Comparison of ENCODE assay signal across 12 cellular contexts in genomic region chr5:172830876-172831662, GRCh38. TPM values are rescaled to one million over a fixed set of nuclear protein-coding genes. Genes with fewer than 3 reads are reported as not detected.
A peak's percentile ranks its signal among the peaks of the same experiment; 100 is the strongest.
DNase-seq lines count a peak whose midpoint lies in the region; ATAC-seq and TF ChIP-seq lines count a peak whose summit lies in the region.
"Had no signal": no experiment of that assay in that cellular context is flagged by ENCODE, and none has a peak within 500 bp of the region (broad histone marks: within the 10 kb centered on the region; RNA-seq: fewer than 3 reads in every experiment).

No MANE protein-coding gene starts in this region.

- H3K9ac ChIP-seq in BLaER1, result peak overlapping the region; percentile 59; the same call in 1 of the 2 replicates

- DNase-seq in M059J (ENCODE audit: low read depth) (peak; percentile 53), astrocyte of the cerebellum (ENCODE audit: low read depth) (peak; percentile 89), lung microvascular endothelial cell (ENCODE audit: low read depth in 2 of 2) (peak; percentile 92 to 94), NCI-H1105 (lab: John Stamatoyannopoulos, UW) (no peak)
- DNase-seq in stimulated activated CD4-positive, alpha-beta T cell treated with anti-CD3 and anti-CD28 coated beads, Interleukin-2, amount 100 ng/mL, for 48 hours, result no peak
- DNase-seq: activated B cell treated with CpG ODN at 0.5 μM for 24 hours; activated effector memory CD4-positive, alpha-beta T cell treated with Interleukin-2 at 50 U/mL for 16 hours; DMS79 treated with DMSO at 0.1 percent for 48 hours; NCI-H1092 treated with DMSO at 0.1 percent for 48 hours had no signal

- peaks cover 66% of the 10 kb centered on the region for H3K4me1 ChIP-seq in BLaER1

- H3K9me3 ChIP-seq in BLaER1, result peaks cover 15% of the 10 kb centered on the region

- H4K20me1 ChIP-seq in BLaER1, result no peaks in the 10 kb centered on the region

- H3K27me3 ChIP-seq in BLaER1, result no peaks in the 10 kb centered on the region

- no peak for TF ChIP-seq CTCF in astrocyte of the cerebellum (IDR thresholded peaks at IDR 0.05; ENCODE audit: low read depth, low read length, missing control alignments)

- H3K27ac ChIP-seq in BLaER1, result peak overlapping the region; percentile 57

- ATAC-seq in GM19035 (IDR thresholded peaks at IDR 0.05; ENCODE audit: unreplicated experiment) (no peak), HG02938 (IDR thresholded peaks at IDR 0.05; ENCODE audit: unreplicated experiment) (no peak)

- in situ Hi-C loops in astrocyte of the cerebellum (cut with HindIII; ENCODE audit: low sequenced_read_pairs), result no loop called here

- H3K36me3 ChIP-seq in BLaER1, result peaks cover under 1% of the 10 kb centered on the region; the same call in 1 of the 2 replicates

- H3K4me2 ChIP-seq in BLaER1, result peak overlapping the region; percentile 50

- no peak overlapping the region for H3K4me3 ChIP-seq in BLaER1
- no peak overlapping the region for H3K4me3 ChIP-seq in astrocyte of the cerebellum (ENCODE audit: low read depth, low read length)

RNA-seq across cellular contexts. Expression of gene ERGIC1, which starts 3.0 kb away (rescaled TPM):
- total RNA-seq in M059J (2014; rRNA removed; shearing (Covaris generic)), result 149 and 153 TPM in 2 replicates
- 51.0 and 81.3 TPM in 2 replicates for total RNA-seq in lung microvascular endothelial cell

Comparison
In these comparisons a context has a peak if more than half of its experiments do, and no peak if none do; other contexts are left out.
1. DNase-seq: peak in M059J (single experiment), astrocyte of the cerebellum (single experiment) and lung microvascular endothelial cell (2 of 2); none in stimulated activated CD4-positive, alpha-beta T cell treated with anti-CD3 and anti-CD28 coated beads, Interleukin-2, amount 100 ng/mL, for 48 hours (0 of 2) and NCI-H1105 (single experiment).